1 cellular context compared by ENCODE assay signal in genomic region chr14:91935621-91936020, GRCh38.
TF ChIP-seq lines count a peak whose summit lies in the region.

No MANE protein-coding gene starts in this region.

TF ChIP-seq in HepG2, 621 proteins besides CTCF, POLR2A, EP300 and RAD21 (continued from another document):
- TF ChIP-seq HNF1A (IDR thresholded peaks at IDR 0.05; ENCODE audit: low read depth), result peak; percentile 67; the same call in 1 of the 2 replicates
- TF ChIP-seq HNF1A (CRISPR knock-in tag; IDR thresholded peaks at IDR 0.05; ENCODE audit: borderline replicate concordance), result 0 out of 2 replicates have a peak, but pooled peaks have one; percentile 41
- no peak for TF ChIP-seq CAMTA2 (CRISPR knock-in tag; IDR thresholded peaks at IDR 0.05; ENCODE audit: borderline replicate concordance)
- TF ChIP-seq JUNB (CRISPR knock-in tag; IDR thresholded peaks at IDR 0.05; ENCODE audit: borderline replicate concordance), result no peak
- no peak for TF ChIP-seq SP1 (IDR thresholded peaks at IDR 0.05)
- no peak for TF ChIP-seq SP1 (CRISPR knock-in tag; IDR thresholded peaks at IDR 0.05)
- TF ChIP-seq ZNF292 (CRISPR knock-in tag; IDR thresholded peaks at IDR 0.05; ENCODE audit: borderline replicate concordance, low read depth), result no peak
- TF ChIP-seq ZMYM3 (CRISPR knock-in tag; IDR thresholded peaks at IDR 0.05), result 0 out of 2 replicates have a peak, but pooled peaks have one; percentile 16
- TF ChIP-seq PAXIP1 (CRISPR knock-in tag; conservative IDR thresholded peaks at IDR 0.05), result 0 out of 2 replicates have a peak, but pooled peaks have one; percentile 18
- TF ChIP-seq TEAD3 (CRISPR knock-in tag; optimal IDR thresholded peaks at IDR 0.05; ENCODE audit: borderline replicate concordance), result peak; percentile 40
- no peak for TF ChIP-seq MYC (CRISPR knock-in tag; IDR thresholded peaks at IDR 0.05; ENCODE audit: borderline replicate concordance)
- no peak for TF ChIP-seq ZNF207 (IDR thresholded peaks at IDR 0.05; ENCODE audit: borderline replicate concordance)
- no peak for TF ChIP-seq PRDM15 (CRISPR knock-in tag; IDR thresholded peaks at IDR 0.05)
- no peak for TF ChIP-seq ZSCAN29 (CRISPR knock-in tag; conservative IDR thresholded peaks at IDR 0.05)
- no peak for TF ChIP-seq ZNF710 (CRISPR knock-in tag; IDR thresholded peaks at IDR 0.05; ENCODE audit: borderline replicate concordance)
